Comparison of ENCODE assay signal across 10 cellular contexts in the genomic region with DNA sequence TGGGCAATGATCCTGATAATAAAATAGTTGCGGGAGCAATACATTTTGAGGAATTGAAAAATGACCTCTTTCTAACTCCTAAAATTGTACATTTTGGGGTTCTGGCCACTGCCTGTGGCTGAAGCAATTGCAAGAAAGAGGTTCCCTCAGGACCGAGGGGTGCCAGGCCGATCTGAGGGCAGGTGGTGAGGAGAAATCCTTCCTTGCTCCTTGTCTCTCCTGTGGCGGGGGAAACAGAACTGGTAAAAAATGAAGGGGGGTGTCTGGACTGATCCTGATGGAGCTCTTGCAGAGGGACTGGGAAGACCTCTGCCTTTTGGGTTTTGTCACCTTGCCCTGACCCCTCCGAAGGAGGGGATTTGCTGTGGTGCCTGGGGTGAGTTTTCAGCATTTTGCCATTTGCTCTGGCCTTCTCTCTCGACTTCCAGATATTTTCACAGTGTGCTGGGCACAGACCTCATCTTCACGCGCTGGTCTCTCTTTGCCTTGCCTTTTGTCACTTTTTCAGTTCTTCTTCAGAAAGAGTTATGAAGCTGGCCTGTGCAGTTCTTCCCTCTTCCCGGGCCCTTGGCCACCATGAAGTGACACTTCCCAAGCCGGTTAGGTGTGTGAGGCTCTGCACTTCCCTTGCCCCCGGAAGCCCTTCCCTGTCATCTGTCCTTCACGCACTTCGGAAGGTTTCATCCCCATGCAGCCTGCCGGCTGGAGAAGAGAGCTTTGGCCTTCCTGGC. TPM values are rescaled to one million over a fixed set of nuclear protein-coding genes. Genes with fewer than 3 reads are reported as not detected.
DNase-seq lines count a peak whose midpoint lies in the region; ATAC-seq and TF ChIP-seq lines count a peak whose summit lies in the region.
"Had no signal": no experiment of that assay in that cellular context is flagged by ENCODE, and none has a peak within 500 bp of the region (broad histone marks: within the 10 kb centered on the region; RNA-seq: fewer than 3 reads in every experiment).

No MANE protein-coding gene starts in this region.

- H3K4me1 ChIP-seq in A673 (ENCODE audit: insufficient read depth, low read length, poor library complexity, severe bottlenecking) (peaks cover 46% of the 10 kb centered on the region), rectal smooth muscle tissue (ENCODE audit: control insufficient read depth, insufficient read depth, low read length) (peaks cover 82% of the 10 kb centered on the region)

- no peaks in the 10 kb centered on the region for H3K36me3 ChIP-seq in A673 (ENCODE audit: insufficient read depth, low read length, poor library complexity, severe bottlenecking)
- H3K36me3 ChIP-seq in rectal smooth muscle tissue (ENCODE audit: control insufficient read depth, insufficient read depth, low read length) = no peaks in the 10 kb centered on the region

- TF ChIP-seq CTCF in A673 (conservative IDR thresholded peaks at IDR 0.05; ENCODE audit: low read depth, low read length) = no peak
- TF ChIP-seq CTCF in RWPE1 (conservative IDR thresholded peaks at IDR 0.05; ENCODE audit: low read depth) = no peak
- TF ChIP-seq CTCF in fibroblast of mammary gland (conservative IDR thresholded peaks at IDR 0.05; ENCODE audit: control insufficient read depth, insufficient read depth, low read depth, low read length) = no peak

- BruUV-seq in A673 (replicated peaks; lab: Mats Ljungman, UMichigan) = no TSS peak

- intact Hi-C loops in A673 (cut with micrococcal nuclease; ENCODE audit: unreplicated experiment) = no loop called here

- no peak for ATAC-seq in HG02571 (IDR thresholded peaks at IDR 0.05; ENCODE audit: unreplicated experiment)
- no peak for ATAC-seq in GM19467 (IDR thresholded peaks at IDR 0.05; ENCODE audit: unreplicated experiment)

- POLR2A ChIA-PET in A673 (lab: Charles Lee; ENCODE audit: low non-redundant PET) (no interaction called here), RWPE1 (lab: Yijun Ruan, JAX; ENCODE audit: low non-redundant PET) (no interaction called here)

- H3K9me3 ChIP-seq in A673 (ENCODE audit: low read depth, low read length, poor library complexity, severe bottlenecking) = no peaks in the 10 kb centered on the region

- H3K9ac ChIP-seq in rectal smooth muscle tissue (ENCODE audit: low read length) = peak overlapping the region; percentile 27

- CTCF ChIA-PET in A673 (lab: Charles Lee) (interaction anchor here (0.6 kb wide), 1 partner anchor 1065 kb away, joined by 6 read pairs; no protein-coding TSS in a partner anchor), RWPE1 (lab: Yijun Ruan, JAX) (interaction anchor here (0.5 to 1.1 kb wide), 4 partner anchors 11 to 44 kb away, joined by 3 to 8 read pairs (median 4); no protein-coding TSS in a partner anchor)

- H3K27me3 ChIP-seq in A673 (replicated peaks; ENCODE audit: insufficient read depth, low read depth, low read length, poor library complexity) = no peaks in the 10 kb centered on the region
- H3K27me3 ChIP-seq in rectal smooth muscle tissue (ENCODE audit: control insufficient read depth, insufficient read depth, low read length) = no peaks in the 10 kb centered on the region

- H3K4me3 ChIP-seq in A673 (ENCODE audit: low read depth, low read length, poor library complexity, severe bottlenecking) = no peak overlapping the region
- H3K4me3 ChIP-seq in fibroblast of mammary gland (ENCODE audit: control insufficient read depth, low read depth, low read length) = peak overlapping the region; percentile 32
- peak overlapping the region; percentile 25 for H3K4me3 ChIP-seq in rectal smooth muscle tissue (ENCODE audit: low read length)

- no peak for DNase-seq in A673 (ENCODE audit: low spot score)
- DNase-seq in RWPE1 (ENCODE audit: low spot score) = no peak
- no peak for DNase-seq in fibroblast of mammary gland (ENCODE audit: low read depth)
- no peak for DNase-seq in NCI-H69 (lab: John Stamatoyannopoulos, UW)
- no peak for DNase-seq in activated T-cell treated with anti-CD3 and anti-CD28 coated beads for 4 hours
- DNase-seq: effector CD8-positive, alpha-beta T cell; GF-D8 had no signal

- H3K27ac ChIP-seq in A673 (ENCODE audit: low read depth, low read length, poor library complexity, severe bottlenecking) (peak overlapping the region; percentile 58), RWPE1 (peak overlapping the region; percentile 98), rectal smooth muscle tissue (ENCODE audit: low read depth, low read length) (peak overlapping the region; percentile 98)

RNA-seq across cellular contexts. Expression of gene NFIX, which starts 22.2 kb away (rescaled TPM):
- total RNA-seq in A673 (2021) = 69.7 and 77.9 TPM in 2 replicates

RNA-seq across cellular contexts. Expression of gene DAND5, which starts 48.1 kb away (rescaled TPM):
- total RNA-seq in A673 (2021) = 0.17 TPM in 2 replicates
